Comparison of ENCODE assay signal across 18 cellular contexts in genomic region chr10:114540191-114540590, GRCh38.
A peak's percentile ranks its signal among the peaks of the same experiment; 100 is the strongest.
DNase-seq lines count a peak whose midpoint lies in the region; ATAC-seq and TF ChIP-seq lines count a peak whose summit lies in the region.
"Had no signal": no experiment of that assay in that cellular context is flagged by ENCODE, and none has a peak within 500 bp of the region (broad histone marks: within the 10 kb centered on the region; RNA-seq: fewer than 3 reads in every experiment).

No MANE protein-coding gene starts in this region.

- H3K4me3 ChIP-seq in breast epithelium (no peak overlapping the region), mammary epithelial cell (replicated peaks in 1 of 3; ENCODE audit: insufficient read depth in 1 of 3, low read depth in 2 of 3, low read length in 3 of 3) (no peak overlapping the region), esophagus (ENCODE audit: low read depth in 1 of 2, low read length in 2 of 2) (no peak overlapping the region), thymus (ENCODE audit: low read length) (no peak overlapping the region), testis (no peak overlapping the region)
- H3K4me3 ChIP-seq: colonic mucosa, lung, psoas muscle had no signal

- TF ChIP-seq POLR2A in breast epithelium (IDR thresholded peaks at IDR 0.05) (no peak), testis (IDR thresholded peaks at IDR 0.05) (no peak)

- no peaks in the 10 kb centered on the region for H4K20me1 ChIP-seq in mammary epithelial cell (ENCODE audit: insufficient read depth, low read length)

- H3K9me3 ChIP-seq in breast epithelium (no peaks in the 10 kb centered on the region), mammary epithelial cell (replicated peaks; ENCODE audit: insufficient read depth, low read length) (no peaks in the 10 kb centered on the region), esophagus (ENCODE audit: control insufficient read depth in 2 of 2, insufficient read depth in 1 of 2, low read depth in 1 of 2, low read length in 1 of 2) (no peaks in the 10 kb centered on the region), thymus (ENCODE audit: control insufficient read depth) (no peaks in the 10 kb centered on the region), testis (no peaks in the 10 kb centered on the region)
- H3K9me3 ChIP-seq: colonic mucosa, psoas muscle had no signal

- H3K36me3 Mint-ChIP-seq in T-helper 2 cell treated with Interferon-gamma antibody and Interleukin-4, amounts not matched to agents 5 μg/mL and 100 μg/mL, for 36 hours (ENCODE audit: low read depth) = peaks cover 3% of the 10 kb centered on the region
- H3K36me3 Mint-ChIP-seq: IgD-negative memory B cell had no signal

- dilution Hi-C loops in mammary epithelial cell (cut with HindIII; ENCODE audit: low sequenced_read_pairs) = loop anchor here (5.0 kb wide), 1 partner anchor 53 kb away; no protein-coding TSS in a partner anchor

- TF ChIP-seq CTCF in breast epithelium (IDR thresholded peaks at IDR 0.05) (no peak), mammary epithelial cell (conservative IDR thresholded peaks at IDR 0.05 in 1 of 2, IDR thresholded peaks at IDR 0.05 in 1 of 2; ENCODE audit: extremely low read depth in 1 of 2, insufficient read depth in 1 of 2, low read depth in 1 of 2, low read length in 2 of 2) (no peak), testis (IDR thresholded peaks at IDR 0.05) (no peak)

- H3K27me3 ChIP-seq in breast epithelium (no peaks in the 10 kb centered on the region), mammary epithelial cell (ENCODE audit: insufficient read depth, low read length) (no peaks in the 10 kb centered on the region), esophagus (ENCODE audit: control insufficient read depth in 1 of 2, insufficient read depth in 2 of 2, low read length in 2 of 2) (no peaks in the 10 kb centered on the region), thymus (ENCODE audit: control insufficient read depth, insufficient read depth) (no peaks in the 10 kb centered on the region), testis (no peaks in the 10 kb centered on the region)
- H3K27me3 ChIP-seq: colonic mucosa had no signal

- 89% methylated on average over 8 of the region's 8 CpGs for WGBS in mammary epithelial cell (ENCODE audit: low coverage, missing lambda C conversion rate)
- WGBS in esophagus, 2 donors = 40 to 63% methylated on average over 8 of the region's 8 CpGs
- WGBS in thymus = 75% methylated on average over 8 of the region's 8 CpGs
- WGBS in testis, 2 donors = 75 to 79% methylated on average over 7 to 8 of the region's 8 CpGs

- intact Hi-C loops in breast epithelium (cut with DNase I; ENCODE audit: low total_unique reads) (loop anchor here (10.0 kb wide), 1 partner anchor 65 kb away; no protein-coding TSS in a partner anchor), mammary epithelial cell (cut with micrococcal nuclease) (loop anchor here (10.0 kb wide), 1 partner anchor 835 kb away; no protein-coding TSS in a partner anchor), testis (cut with DNase I; ENCODE audit: low total_unique reads) (no loop called here)

- H3K27ac Mint-ChIP-seq in T-helper 2 cell treated with Interferon-gamma antibody and Interleukin-4, amounts not matched to agents 5 μg/mL and 100 μg/mL, for 36 hours = peak overlapping the region; percentile 100

- no peak overlapping the region for H2AFZ ChIP-seq in mammary epithelial cell (ENCODE audit: low read depth, low read length)

- in situ Hi-C loops in mammary epithelial cell (cut with MboI; ENCODE audit: low sequenced_read_pairs in 2 of 2) = no loop called here

- no peaks in the 10 kb centered on the region for H3K79me2 ChIP-seq in mammary epithelial cell (ENCODE audit: insufficient read depth, low read length)

- CTCF ChIA-PET in mammary epithelial cell (lab: Charles Lee; ENCODE audit: low non-redundant PET) = no interaction called here

- H3K27ac ChIP-seq in breast epithelium (peak overlapping the region; percentile 75 to 84), mammary epithelial cell (ENCODE audit: insufficient read depth, low read depth, low read length) (no peak overlapping the region), esophagus (ENCODE audit: low read depth in 2 of 2, low read length in 1 of 2) (peak overlapping the region; percentile 86 to 97), thymus (ENCODE audit: low read depth) (peak overlapping the region; percentile 93), testis (no peak overlapping the region)
- H3K27ac ChIP-seq: colonic mucosa, epithelial cell of prostate, psoas muscle, VCaP had no signal

- no peak overlapping the region for H3K9ac ChIP-seq in mammary epithelial cell (ENCODE audit: insufficient read depth, low read length)

- DNase-seq in breast epithelium (ENCODE audit: low spot score in 2 of 2) (no peak), mammary epithelial cell (no peak), iPS-NIHi11 (ENCODE audit: low spot score) (no peak), testis (no peak)
- DNase-seq in T-helper 2 cell treated with Interferon-gamma antibody and Interleukin-4, amounts not matched to agents 5 μg/mL and 100 μg/mL, for 36 hours (ENCODE audit: low spot score) = no peak
- DNase-seq: colonic mucosa, NCI-H1048, NCI-H526, psoas muscle, SW 1271 had no signal

- H3K4me1 ChIP-seq in breast epithelium (peaks cover 0 to 2% of the 10 kb centered on the region in 2 donors), mammary epithelial cell (ENCODE audit: insufficient read depth, low read length) (peaks cover 37% of the 10 kb centered on the region), esophagus (ENCODE audit: control insufficient read depth in 2 of 2, insufficient read depth in 2 of 2, low read length in 1 of 2) (peaks cover 0 to 23% of the 10 kb centered on the region in 2 donors), thymus (ENCODE audit: control insufficient read depth, insufficient read depth, low read length) (peaks cover 67% of the 10 kb centered on the region), testis (peaks cover 9% of the 10 kb centered on the region)
- H3K4me1 ChIP-seq: psoas muscle had no signal

- peaks cover 78% of the 10 kb centered on the region for H3K4me1 Mint-ChIP-seq in T-helper 2 cell treated with Interferon-gamma antibody and Interleukin-4, amounts not matched to agents 5 μg/mL and 100 μg/mL, for 36 hours (ENCODE audit: low read depth)

- H3K9me3 Mint-ChIP-seq in T-helper 2 cell treated with Interferon-gamma antibody and Interleukin-4, amounts not matched to agents 5 μg/mL and 100 μg/mL, for 36 hours = no peaks in the 10 kb centered on the region
- H3K9me3 Mint-ChIP-seq: nephron had no signal

- ATAC-seq in HG03457 (IDR thresholded peaks at IDR 0.05; ENCODE audit: unreplicated experiment) = no peak
- ATAC-seq: psoas muscle had no signal

- no peak overlapping the region for H3K4me2 ChIP-seq in mammary epithelial cell (ENCODE audit: insufficient read depth, low read depth, low read length)

- H3K36me3 ChIP-seq in breast epithelium (no peaks in the 10 kb centered on the region), mammary epithelial cell (ENCODE audit: insufficient read depth, low read length) (no peaks in the 10 kb centered on the region), esophagus (ENCODE audit: control insufficient read depth in 2 of 2, insufficient read depth in 2 of 2, low read length in 1 of 2) (no peaks in the 10 kb centered on the region), thymus (ENCODE audit: control insufficient read depth, insufficient read depth) (no peaks in the 10 kb centered on the region), testis (ENCODE audit: low read depth, missing control alignments) (no peaks in the 10 kb centered on the region)
- H3K36me3 ChIP-seq: colonic mucosa had no signal

- peak overlapping the region; percentile 82 for H3K4me3 Mint-ChIP-seq in T-helper 2 cell treated with Interferon-gamma antibody and Interleukin-4, amounts not matched to agents 5 μg/mL and 100 μg/mL, for 36 hours
- H3K4me3 Mint-ChIP-seq: nephron had no signal

- no peaks in the 10 kb centered on the region for H3K27me3 Mint-ChIP-seq in T-helper 2 cell treated with Interferon-gamma antibody and Interleukin-4, amounts not matched to agents 5 μg/mL and 100 μg/mL, for 36 hours (ENCODE audit: low read depth)
- H3K27me3 Mint-ChIP-seq: IgD-negative memory B cell had no signal

- BruUV-seq in mammary epithelial cell (replicated peaks; lab: Mats Ljungman, UMichigan) = no TSS peak

Comparison
In these comparisons a context has a peak if more than half of its experiments do, and no peak if none do; other contexts are left out.
1. H3K27ac ChIP-seq: peak in breast epithelium (2 of 2), esophagus (2 of 2) and thymus (single experiment); none in mammary epithelial cell (single experiment) and testis (0 of 2).